In the genomic region with DNA sequence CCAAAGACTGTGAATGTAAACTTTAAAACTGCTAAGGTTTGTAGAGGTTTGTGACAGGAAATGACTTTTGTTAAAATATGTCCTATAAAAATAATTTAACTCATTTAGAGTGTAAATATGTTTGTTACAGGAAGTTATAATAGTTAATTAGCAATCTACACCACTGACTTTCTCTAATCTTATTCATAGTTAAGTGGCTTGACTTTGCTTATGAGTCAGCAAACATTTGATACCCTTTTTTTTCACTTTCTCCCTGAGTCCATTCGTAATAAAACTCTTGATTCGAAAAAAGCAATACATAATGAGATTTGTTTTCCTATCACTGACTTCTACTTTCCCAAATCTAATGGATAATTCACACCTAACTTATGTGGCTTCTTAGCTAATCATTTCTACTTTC, we compare ENCODE assay signal across 17 cellular contexts.
"Had no signal": no experiment of that assay in that cellular context is flagged by ENCODE, and none has a peak within 500 bp of the region (broad histone marks: within the 10 kb centered on the region; RNA-seq: fewer than 3 reads in every experiment).

No MANE protein-coding gene starts in this region.

- H3K27me3 ChIP-seq: ascending aorta, breast epithelium, foreskin keratinocyte, hepatocyte, upper lobe of left lung had no signal

- DNase-seq: activated CD4-positive, alpha-beta T cell treated with anti-CD3 and anti-CD28 coated beads, Interleukin-2, amount 50 U/mL, for 4 hours; activated effector memory CD4-positive, alpha-beta T cell treated with anti-CD3 and anti-CD28 coated beads, Interleukin-2, amount 50 U/mL, for 16 hours; activated T-cell treated with anti-CD3 and anti-CD28 coated beads, Interleukin-2, amount 50 U/mL, for 72 hours; dermis blood vessel endothelial cell; effector memory CD4-positive, alpha-beta T cell; foreskin keratinocyte; nephron progenitor cell; nucleus accumbens; stimulated activated naive B cell treated with anti-CD40 and anti-IgM and Interleukin-4, amounts not matched to agents 10 μg/mL and 1 μg/mL and 100 μg/mL, for 72 hours; upper lobe of left lung had no signal

- FAIRE-seq: endothelial cell of umbilical vein, islet of Langerhans had no signal

- ATAC-seq: activated T-cell treated with anti-CD3 and anti-CD28 coated beads, Interleukin-2, amount 50 U/mL, for 72 hours; foreskin keratinocyte; stimulated activated naive B cell treated with anti-CD40 and anti-IgM and Interleukin-4, amounts not matched to agents 10 μg/mL and 1 μg/mL and 100 μg/mL, for 72 hours had no signal

- H3K79me2 ChIP-seq: hepatocyte had no signal

- H3K27ac ChIP-seq: ascending aorta, breast epithelium, foreskin keratinocyte, hepatocyte, thoracic aorta, upper lobe of left lung had no signal

- H3K4me3 ChIP-seq: ascending aorta, breast epithelium, hepatocyte, lung, thoracic aorta, upper lobe of left lung had no signal

- H3K36me3 ChIP-seq: ascending aorta, breast epithelium, thoracic aorta, upper lobe of left lung had no signal

- H3K9me3 ChIP-seq: ascending aorta, breast epithelium, thoracic aorta, upper lobe of left lung had no signal

- H3K4me2 ChIP-seq: hepatocyte had no signal

- H3K4me1 ChIP-seq: ascending aorta, breast epithelium, upper lobe of left lung had no signal

- H2AFZ ChIP-seq: hepatocyte had no signal
